Comparison of ENCODE assay signal across 11 cellular contexts in genomic region chr5:77658662-77659061, GRCh38. TPM values are rescaled to one million over a fixed set of nuclear protein-coding genes. Genes with fewer than 3 reads are reported as not detected.
"Had no signal": no experiment of that assay in that cellular context is flagged by ENCODE, and none has a peak within 500 bp of the region (broad histone marks: within the 10 kb centered on the region; RNA-seq: fewer than 3 reads in every experiment).

No MANE protein-coding gene starts in this region.

- ATAC-seq: GM23338, HCT116 had no signal

- H3K36me3 ChIP-seq: HAP-1 had no signal

- H3K4me1 ChIP-seq: HAP-1 had no signal

- H3K4me3 ChIP-seq: GM23248, GM23338, HAP-1 had no signal

- H3K9me3 ChIP-seq: HAP-1 had no signal

- DNase-seq: GM23248, GOT3, H7, H9, HCEC 1CT, HFFc6 had no signal

- H3K27ac ChIP-seq: GM23248 had no signal

RNA-seq across cellular contexts. Expression of gene OTP, which starts 20.1 kb away (rescaled TPM):
- total RNA-seq: GM23248, GM23338, H1, H4, H7, H9, HFFc6 had no signal
- polyA plus RNA-seq: GM23248, GM23338, H1 had no signal
